In genomic region chr1:117562581-117563491, GRCh38 we compare ENCODE assay signal across 13 cellular contexts. TPM values are rescaled to one million over a fixed set of nuclear protein-coding genes. Genes with fewer than 3 reads are reported as not detected.
A peak's percentile ranks its signal among the peaks of the same experiment; 100 is the strongest.
DNase-seq lines count a peak whose midpoint lies in the region; ATAC-seq and TF ChIP-seq lines count a peak whose summit lies in the region.
"Had no signal": no experiment of that assay in that cellular context is flagged by ENCODE, and none has a peak within 500 bp of the region (broad histone marks: within the 10 kb centered on the region; RNA-seq: fewer than 3 reads in every experiment).

No MANE protein-coding gene starts in this region.

- no peaks in the 10 kb centered on the region for H4K20me1 ChIP-seq in PC-3 (ENCODE audit: low read length)

- H3K4me2 ChIP-seq in PC-3 (ENCODE audit: low read length) = peak overlapping the region; percentile 18; the same call in 1 of the 2 replicates

- no peak overlapping the region for H3K27ac Mint-ChIP-seq in activated naive CD4-positive, alpha-beta T cell treated with anti-CD3 and anti-CD28 coated beads, Interleukin-2, amount 10 ng/mL, durations not matched to agents 7 days and 5 days

- POLR2A ChIA-PET in PC-3 (lab: Charles Lee; ENCODE audit: unreplicated experiment) = interaction anchor here (0.6 kb wide), 1 partner anchor 116 kb away, joined by 4 read pairs; no protein-coding TSS in a partner anchor

- peaks cover 52% of the 10 kb centered on the region for H3K27me3 Mint-ChIP-seq in activated naive CD4-positive, alpha-beta T cell treated with anti-CD3 and anti-CD28 coated beads, Interleukin-2, amount 10 ng/mL, durations not matched to agents 7 days and 5 days
- H3K27me3 Mint-ChIP-seq: central memory CD8-positive, alpha-beta T cell had no signal

- H3K9me3 Mint-ChIP-seq in activated naive CD4-positive, alpha-beta T cell treated with anti-CD3 and anti-CD28 coated beads, Interleukin-2, amount 10 ng/mL, durations not matched to agents 7 days and 5 days = peaks cover 10% of the 10 kb centered on the region
- H3K9me3 Mint-ChIP-seq: central memory CD8-positive, alpha-beta T cell had no signal

- BruUV-seq in PC-3 (replicated peaks; lab: Mats Ljungman, UMichigan) = no TSS peak

- H3K9me3 ChIP-seq in PC-3 (ENCODE audit: low read length) (no peaks in the 10 kb centered on the region), mucosa of descending colon (no peaks in the 10 kb centered on the region)
- H3K9me3 ChIP-seq: BE2C had no signal

- no peaks in the 10 kb centered on the region for H3K36me3 ChIP-seq in PC-3 (ENCODE audit: low read depth, low read length)
- H3K36me3 ChIP-seq in mucosa of descending colon (ENCODE audit: low read depth) = no peaks in the 10 kb centered on the region
- H3K36me3 ChIP-seq: BE2C had no signal

- H3K4me1 ChIP-seq in PC-3 (ENCODE audit: insufficient read depth, low read length) (peaks cover 15% of the 10 kb centered on the region), mucosa of descending colon (ENCODE audit: low read depth) (peaks cover 20% of the 10 kb centered on the region)
- H3K4me1 ChIP-seq: BE2C had no signal

- 0 out of 2 replicates have a peak overlapping the region, but pooled peaks have one; percentile 11 for H3K9ac ChIP-seq in PC-3 (ENCODE audit: low read length)

- peaks cover 3% of the 10 kb centered on the region for H3K4me1 Mint-ChIP-seq in activated naive CD4-positive, alpha-beta T cell treated with anti-CD3 and anti-CD28 coated beads, Interleukin-2, amount 10 ng/mL, durations not matched to agents 7 days and 5 days
- H3K4me1 Mint-ChIP-seq: central memory CD8-positive, alpha-beta T cell had no signal

- no peaks in the 10 kb centered on the region for H3F3A ChIP-seq in PC-3 (ENCODE audit: low read length, unreplicated experiment)

- H3K79me2 ChIP-seq in PC-3 (ENCODE audit: low read length) = no peaks in the 10 kb centered on the region

- TF ChIP-seq CTCF in PC-3 (conservative IDR thresholded peaks at IDR 0.05; ENCODE audit: low read depth, low read length) = no peak
- TF ChIP-seq CTCF in mucosa of descending colon (IDR thresholded peaks at IDR 0.05) = no peak

- no peaks in the 10 kb centered on the region for H3K9me2 ChIP-seq in PC-3 (replicated peaks; ENCODE audit: low read length)

- H3K4me3 ChIP-seq in PC-3 (ENCODE audit: low read length) (no peak overlapping the region), mucosa of descending colon (no peak overlapping the region)

- H3K4me3 Mint-ChIP-seq in activated naive CD4-positive, alpha-beta T cell treated with anti-CD3 and anti-CD28 coated beads, Interleukin-2, amount 10 ng/mL, durations not matched to agents 7 days and 5 days = no peak overlapping the region
- H3K4me3 Mint-ChIP-seq: central memory CD8-positive, alpha-beta T cell had no signal

- peak overlapping the region; percentile 59 for H3K27ac ChIP-seq in PC-3 (ENCODE audit: low read length)

- H2AFZ ChIP-seq in PC-3 (ENCODE audit: low read length) = no peak overlapping the region

- intact Hi-C loops in PC-3 (cut with micrococcal nuclease) = no loop called here
- intact Hi-C loops in mucosa of descending colon (cut with DNase I, micrococcal nuclease) = no loop called here

- DNase-seq in AG20443 (ENCODE audit: low spot score) (peak; percentile 4), D341Med (ENCODE audit: low spot score) (peak; percentile 6), PC-3 (peak; percentile 52), mucosa of descending colon (peak in 2 of 3 donors; percentile 56 to 63), OCI-M1 (lab: John Stamatoyannopoulos, UW) (no peak), H4 (ENCODE audit: low spot score) (no peak)
- DNase-seq in activated naive CD4-positive, alpha-beta T cell treated with anti-CD3 and anti-CD28 coated beads, Interleukin-2, amount 10 ng/mL, durations not matched to agents 7 days and 5 days = no peak
- DNase-seq: activated CD4-positive, CD25-positive, alpha-beta regulatory T cell; BE2C; kidney; NCI-H2171 treated with DMSO at 0.1 percent for 48 hours had no signal

- no peaks in the 10 kb centered on the region for H3K27me3 ChIP-seq in PC-3 (ENCODE audit: low read length)
- H3K27me3 ChIP-seq: BE2C had no signal

- CTCF ChIA-PET in PC-3 (lab: Charles Lee) = no interaction called here
- CTCF ChIA-PET in activated naive CD4-positive, alpha-beta T cell treated with anti-CD3 and anti-CD28 coated beads, Interleukin-2, amount 10 ng/mL, durations not matched to agents 7 days and 5 days (lab: Charles Lee) = interaction anchor here (1.3 to 1.5 kb wide), 2 partner anchors 27 to 28 kb away, joined by 3 to 4 read pairs; no protein-coding TSS in a partner anchor

- peak; percentile 78 for ATAC-seq in PC-3
- peak; percentile 85 for ATAC-seq in mucosa of descending colon
- ATAC-seq in GM18870 (IDR thresholded peaks at IDR 0.05; ENCODE audit: unreplicated experiment) = no peak

- H3K36me3 Mint-ChIP-seq in activated naive CD4-positive, alpha-beta T cell treated with anti-CD3 and anti-CD28 coated beads, Interleukin-2, amount 10 ng/mL, durations not matched to agents 7 days and 5 days = peaks cover 3% of the 10 kb centered on the region

RNA-seq across cellular contexts. Expression of gene TENT5C, which starts 43.0 kb away (rescaled TPM):
- total RNA-seq in PC-3 (2014; rRNA removed) (2.2 and 2.4 TPM in 2 replicates), mucosa of descending colon (10 to 100 TPM; 16.5 to 37.4 (median 32.1) TPM)
- total RNA-seq in H4 (2014; rRNA removed; shearing (Covaris generic)) = 0.76 and 1.1 TPM in 2 replicates

Comparison
In these comparisons a context has a peak if more than half of its experiments do, and no peak if none do; other contexts are left out.
1. DNase-seq: peak in AG20443 (single experiment), D341Med (single experiment), PC-3 (single experiment) and mucosa of descending colon (2 of 3); none in OCI-M1 (single experiment), H4 (single experiment) and activated naive CD4-positive, alpha-beta T cell treated with anti-CD3 and anti-CD28 coated beads, Interleukin-2, amount 10 ng/mL, durations not matched to agents 7 days and 5 days (single experiment).